8 cellular contexts compared by ENCODE assay signal in genomic region chr10:15168781-15169554, GRCh38. TPM values are rescaled to one million over a fixed set of nuclear protein-coding genes. Genes with fewer than 3 reads are reported as not detected.
DNase-seq lines count a peak whose midpoint lies in the region; ATAC-seq and TF ChIP-seq lines count a peak whose summit lies in the region.

No MANE protein-coding gene starts in this region.

- H3K36me3 ChIP-seq in HUES48 (ENCODE audit: control insufficient read depth, insufficient read depth, low read length) (no peaks in the 10 kb centered on the region), OCI-LY1 (ENCODE audit: insufficient read depth, low read length) (no peaks in the 10 kb centered on the region)

- H2AFZ ChIP-seq in OCI-LY1 (ENCODE audit: low read length) = no peak overlapping the region

- H3K9ac ChIP-seq in HUES48 (ENCODE audit: low read depth, low read length) (no peak overlapping the region), OCI-LY1 (ENCODE audit: low read length) (peak overlapping the region; percentile 17; the same call in 1 of the 2 replicates)

- peak overlapping the region; percentile 50 for H3K4me3 ChIP-seq in HUES48 (ENCODE audit: low read depth, low read length)
- H3K4me3 ChIP-seq in OCI-LY1 (ENCODE audit: low read depth, low read length, poor library complexity, severe bottlenecking) = peak overlapping the region; percentile 39
- H3K4me3 ChIP-seq in epithelial cell of proximal tubule (ENCODE audit: low read depth, low read length) = peak overlapping the region; percentile 8

- peak; percentile 45 for ATAC-seq in GM21423 (IDR thresholded peaks at IDR 0.05; ENCODE audit: unreplicated experiment)

- no peaks in the 10 kb centered on the region for H3F3A ChIP-seq in OCI-LY1 (ENCODE audit: insufficient read depth, low read length)

- H3K27me3 ChIP-seq in HUES48 (ENCODE audit: control insufficient read depth, insufficient read depth, low read length) = peaks cover 4% of the 10 kb centered on the region; the same call in 1 of the 2 replicates
- no peaks in the 10 kb centered on the region for H3K27me3 ChIP-seq in OCI-LY1 (ENCODE audit: insufficient read depth, low read length)

- no peaks in the 10 kb centered on the region for H3K9me2 ChIP-seq in OCI-LY1 (ENCODE audit: low read depth, low read length)

- H4K20me1 ChIP-seq in OCI-LY1 (ENCODE audit: insufficient read depth, low read length) = no peaks in the 10 kb centered on the region

- TF ChIP-seq CTCF in OCI-LY1 (IDR thresholded peaks at IDR 0.05; ENCODE audit: low read length) (no peak), epithelial cell of proximal tubule (conservative IDR thresholded peaks at IDR 0.05; ENCODE audit: low read depth, low read length) (no peak)

- H3K79me2 ChIP-seq in OCI-LY1 (ENCODE audit: insufficient read depth, low read length) = no peaks in the 10 kb centered on the region

- H3K9me3 ChIP-seq in HUES48 (ENCODE audit: control insufficient read depth, insufficient read depth, low read length) (no peaks in the 10 kb centered on the region), OCI-LY1 (ENCODE audit: low read length) (no peaks in the 10 kb centered on the region)

- H3K4me1 ChIP-seq in HUES48 (ENCODE audit: control insufficient read depth, insufficient read depth, low read length) = peaks cover 21% of the 10 kb centered on the region
- peaks cover 22% of the 10 kb centered on the region for H3K4me1 ChIP-seq in OCI-LY1 (ENCODE audit: insufficient read depth, low read length, severe bottlenecking)

- H3K27ac ChIP-seq in HUES48 (ENCODE audit: low read depth, low read length) (no peak overlapping the region), OCI-LY1 (ENCODE audit: low read depth, low read length, poor library complexity, severe bottlenecking) (peak overlapping the region; percentile 55)

- DNase-seq in COR-L47 (lab: John Stamatoyannopoulos, UW) (peak; percentile 80), epithelial cell of proximal tubule (ENCODE audit: low read depth) (peak; percentile 42), myocyte (ENCODE audit: low read depth) (peak; percentile 93)
- peak; percentile 93 for DNase-seq in activated T-cell treated with anti-CD3 and anti-CD28 coated beads, Interleukin-2, amount 50 U/mL, for 1 hour
- peak; percentile 93 to 96 for DNase-seq in stimulated activated CD8-positive, alpha-beta memory T cell treated with anti-CD3 and anti-CD28 coated beads, Interleukin-4, amount 100 ng/mL, for 4 hours (ENCODE audit: low read depth in 2 of 2, low spot score in 1 of 2)

- peak overlapping the region; percentile 58 for H3K4me2 ChIP-seq in OCI-LY1 (ENCODE audit: low read length)

RNA-seq across cellular contexts. Expression of gene NMT2, which starts 0.5 kb away (rescaled TPM):
- total RNA-seq in epithelial cell of proximal tubule (28.5 and 31.0 TPM in 2 replicates), myocyte (16.6 and 19.5 TPM in 2 replicates)
- polyA plus RNA-seq in myocyte (2012) = 14.0 TPM

Comparison
In these comparisons a context has a peak if more than half of its experiments do, and no peak if none do; other contexts are left out.
1. DNase-seq: peak in every context shown above with its lines; median percentile 94 in stimulated activated CD8-positive, alpha-beta memory T cell treated with anti-CD3 and anti-CD28 coated beads, Interleukin-4, amount 100 ng/mL, for 4 hours; 93 in activated T-cell treated with anti-CD3 and anti-CD28 coated beads, Interleukin-2, amount 50 U/mL, for 1 hour; 93 in myocyte; 80 in COR-L47; 42 in epithelial cell of proximal tubule.